In genomic region chr16:86998196-86999001, GRCh38 we compare ENCODE assay signal across 24 cellular contexts.
"Had no signal": no experiment of that assay in that cellular context is flagged by ENCODE, and none has a peak within 500 bp of the region (broad histone marks: within the 10 kb centered on the region; RNA-seq: fewer than 3 reads in every experiment).

No MANE protein-coding gene starts in this region.

- H3K4me1 Mint-ChIP-seq: activated B cell treated with CpG ODN at 0.5 μM for 24 hours; activated CD4-positive, alpha-beta T cell treated with anti-CD3 and anti-CD28 coated beads, Interleukin-2, amount 10 ng/mL, durations not matched to agents 7 days and 5 days; activated naive CD8-positive, alpha-beta T cell treated with anti-CD3 and anti-CD28 coated beads, Interleukin-2, amount 50 U/mL, for 24 hours; T-helper 17 cell had no signal

- H3K4me3 ChIP-seq: ascending aorta, cardiac muscle cell had no signal

- H3K36me3 Mint-ChIP-seq: activated CD4-positive, alpha-beta memory T cell treated with anti-CD3 and anti-CD28 coated beads for 36 hours; brain had no signal

- H3K36me3 ChIP-seq: ascending aorta, cardiac muscle cell had no signal

- H3K27ac ChIP-seq: ascending aorta, cardiac muscle cell, RWPE1 had no signal

- H3K4me1 ChIP-seq: ascending aorta had no signal

- H3K4me3 Mint-ChIP-seq: activated B cell treated with CpG ODN at 0.5 μM for 24 hours; activated CD4-positive, alpha-beta memory T cell treated with anti-CD3 and anti-CD28 coated beads for 36 hours; activated CD4-positive, alpha-beta T cell treated with anti-CD3 and anti-CD28 coated beads, Interleukin-2, amount 10 ng/mL, durations not matched to agents 7 days and 5 days; activated naive CD8-positive, alpha-beta T cell treated with anti-CD3 and anti-CD28 coated beads, Interleukin-2, amount 50 U/mL, for 24 hours; activated T-cell treated with anti-CD3 and anti-CD28 coated beads, Interleukin-2, amount 50 U/mL, for 4 hours; brain; T-helper 17 cell had no signal

- H3K9me3 Mint-ChIP-seq: activated B cell treated with CpG ODN at 0.5 μM for 24 hours; activated CD4-positive, alpha-beta memory T cell treated with anti-CD3 and anti-CD28 coated beads for 36 hours; activated CD4-positive, alpha-beta T cell treated with anti-CD3 and anti-CD28 coated beads, Interleukin-2, amount 10 ng/mL, durations not matched to agents 7 days and 5 days; activated naive CD8-positive, alpha-beta T cell treated with anti-CD3 and anti-CD28 coated beads, Interleukin-2, amount 50 U/mL, for 24 hours had no signal

- H3K27ac Mint-ChIP-seq: activated B cell treated with CpG ODN at 0.5 μM for 24 hours; activated CD4-positive, alpha-beta memory T cell treated with anti-CD3 and anti-CD28 coated beads for 36 hours; activated CD4-positive, alpha-beta T cell treated with anti-CD3 and anti-CD28 coated beads, Interleukin-2, amount 10 ng/mL, durations not matched to agents 7 days and 5 days; activated naive CD4-positive, alpha-beta T cell treated with anti-CD3 and anti-CD28 coated beads, Interleukin-2, amount 50 U/mL, for 72 hours; activated naive CD8-positive, alpha-beta T cell treated with anti-CD3 and anti-CD28 coated beads, Interleukin-2, amount 50 U/mL, for 24 hours; brain; T-helper 17 cell had no signal

- DNase-seq: activated B cell treated with CpG ODN at 0.5 μM for 24 hours; activated CD4-positive, alpha-beta memory T cell treated with anti-CD3 and anti-CD28 coated beads for 36 hours; activated CD4-positive, alpha-beta T cell treated with anti-CD3 and anti-CD28 coated beads, Interleukin-2, amount 10 ng/mL, durations not matched to agents 7 days and 5 days; activated CD8-positive, alpha-beta memory T cell treated with anti-CD3 and anti-CD28 coated beads for 24 hours; activated effector memory CD4-positive, alpha-beta T cell treated with anti-CD3 and anti-CD28 coated beads, Interleukin-2, amount 50 U/mL, for 16 hours; activated naive CD4-positive, alpha-beta T cell treated with Interleukin-2 at 50 U/mL for 16 hours; activated naive CD8-positive, alpha-beta T cell treated with anti-CD3 and anti-CD28 coated beads, Interleukin-2, amount 50 U/mL, for 24 hours; activated T-cell treated with anti-CD3 and anti-CD28 coated beads, Interleukin-2, amount 50 U/mL, for 4 hours; amniotic stem cell; KG1; NCI-H1048; NCI-H2029 treated with DMSO at 0.1 percent for 48 hours; NCI-H510A treated with DMSO at 0.1 percent for 48 hours; NCI-H69; NK-92 treated with Interleukin-12 subunit alpha and Interleukin-12 subunit beta, amount 100 ng/mL, for 24 hours; OCI-M1; SHP77; T-helper 17 cell; T-helper 9 cell had no signal

- H3K27me3 ChIP-seq: ascending aorta, cardiac muscle cell had no signal
